In genomic region chr6:1322206-1322605, GRCh38 we compare ENCODE assay signal across 14 cellular contexts. TPM values are rescaled to one million over a fixed set of nuclear protein-coding genes. Genes with fewer than 3 reads are reported as not detected.
DNase-seq lines count a peak whose midpoint lies in the region; ATAC-seq and TF ChIP-seq lines count a peak whose summit lies in the region.
"Had no signal": no experiment of that assay in that cellular context is flagged by ENCODE, and none has a peak within 500 bp of the region (broad histone marks: within the 10 kb centered on the region; RNA-seq: fewer than 3 reads in every experiment).

No MANE protein-coding gene starts in this region.

- no TSS peak for BruUV-seq in Calu3 (replicated peaks; lab: Mats Ljungman, UMichigan)
- no TSS peak for BruUV-seq in OCI-LY7 (replicated peaks; lab: Mats Ljungman, UMichigan)

- H4K20me1 ChIP-seq in OCI-LY7 (ENCODE audit: insufficient read depth, low read length): no peaks in the 10 kb centered on the region

- H3K9me3 ChIP-seq in RWPE2 (ENCODE audit: severe bottlenecking) (no peaks in the 10 kb centered on the region), OCI-LY7 (ENCODE audit: low read length) (no peaks in the 10 kb centered on the region)

- H3K4me1 ChIP-seq in RWPE2 (ENCODE audit: insufficient read depth, poor library complexity, severe bottlenecking) (peaks cover 43% of the 10 kb centered on the region), OCI-LY7 (ENCODE audit: insufficient read depth, low read length, poor library complexity, severe bottlenecking) (no peaks in the 10 kb centered on the region)

- no peaks in the 10 kb centered on the region for H3K27me3 ChIP-seq in RWPE2 (ENCODE audit: insufficient read depth, poor library complexity, severe bottlenecking)

- no peaks in the 10 kb centered on the region for H3K79me2 ChIP-seq in OCI-LY7 (ENCODE audit: insufficient read depth, low read depth, low read length)

- DNase-seq in Calu3 (no peak), RWPE2 (ENCODE audit: low spot score) (no peak), fibroblast of villous mesenchyme (ENCODE audit: low read depth) (peak; percentile 32), sciatic nerve (ENCODE audit: low spot score) (no peak), head of caudate nucleus (no peak), OCI-LY7 (ENCODE audit: low spot score) (no peak)
- DNase-seq in activated CD4-positive, alpha-beta T cell treated with anti-CD3 and anti-CD28 coated beads for 4 hours: no peak
- DNase-seq: CD4-positive, CD25-positive, alpha-beta regulatory T cell; GF-D8; MM.1S; NCI-H1930; NCI-H2171; NCI-H446 treated with DMSO at 0.1 percent for 48 hours had no signal

- H3K9me2 ChIP-seq in OCI-LY7 (ENCODE audit: insufficient read depth, low read length): no peaks in the 10 kb centered on the region

- TF ChIP-seq CTCF in Calu3 (IDR thresholded peaks at IDR 0.05; ENCODE audit: unreplicated experiment): no peak
- no peak for TF ChIP-seq CTCF in RWPE2 (IDR thresholded peaks at IDR 0.05; ENCODE audit: poor library complexity, severe bottlenecking)
- no peak for TF ChIP-seq CTCF in fibroblast of villous mesenchyme (IDR thresholded peaks at IDR 0.05; ENCODE audit: insufficient read depth, low read depth, low read length)
- TF ChIP-seq CTCF in OCI-LY7 (conservative IDR thresholded peaks at IDR 0.05; ENCODE audit: low read length): no peak

- H3K36me3 Mint-ChIP-seq in Calu3 (ENCODE audit: insufficient read depth, unreplicated experiment): peaks cover 22% of the 10 kb centered on the region
- H3K36me3 Mint-ChIP-seq: CD4-positive, CD25-positive, alpha-beta regulatory T cell had no signal

- POLR2A ChIA-PET in OCI-LY7 (lab: Charles Lee): no interaction called here

- H3K36me3 ChIP-seq in RWPE2 (ENCODE audit: low read depth) (no peaks in the 10 kb centered on the region), OCI-LY7 (ENCODE audit: insufficient read depth, low read length) (no peaks in the 10 kb centered on the region)

- ATAC-seq in RWPE2 (ENCODE audit: low read depth): no peak
- ATAC-seq in sciatic nerve: peak; percentile 51

- no peak overlapping the region for H3K4me3 Mint-ChIP-seq in Calu3 (ENCODE audit: low read depth, unreplicated experiment)
- H3K4me3 Mint-ChIP-seq: CD4-positive, CD25-positive, alpha-beta regulatory T cell had no signal

- H3K4me2 ChIP-seq in OCI-LY7 (ENCODE audit: low read length): no peak overlapping the region
- H3K4me2 ChIP-seq: KMS-11 had no signal

- CTCF ChIA-PET in Calu3 (lab: Charles Lee): interaction anchor here (1.0 kb wide), 1 partner anchor 13 kb away, joined by 5 read pairs; no protein-coding TSS in a partner anchor
- CTCF ChIA-PET in OCI-LY7 (lab: Charles Lee; ENCODE audit: unreplicated experiment): no interaction called here

- intact Hi-C loops in Calu3 (cut with micrococcal nuclease; ENCODE audit: unreplicated experiment) (no loop called here), sciatic nerve (cut with DNase I) (no loop called here), head of caudate nucleus (cut with DNase I) (no loop called here), OCI-LY7 (cut with micrococcal nuclease; ENCODE audit: unreplicated experiment) (no loop called here)

- H2AFZ ChIP-seq in OCI-LY7 (ENCODE audit: low read length): no peak overlapping the region

- H3K27ac ChIP-seq in RWPE2 (ENCODE audit: poor library complexity, severe bottlenecking) (peak overlapping the region; percentile 6), OCI-LY7 (ENCODE audit: low read depth, low read length, poor library complexity, severe bottlenecking) (no peak overlapping the region)
- H3K27ac ChIP-seq: KMS-11 had no signal

- H3K27ac Mint-ChIP-seq in Calu3 (ENCODE audit: unreplicated experiment): peak overlapping the region; percentile 85
- H3K27ac Mint-ChIP-seq: CD4-positive, CD25-positive, alpha-beta regulatory T cell had no signal

- no peaks in the 10 kb centered on the region for H3K27me3 Mint-ChIP-seq in Calu3 (ENCODE audit: unreplicated experiment)

- H3K4me1 Mint-ChIP-seq in Calu3 (ENCODE audit: low read depth, unreplicated experiment): peaks cover 48% of the 10 kb centered on the region

- no peaks in the 10 kb centered on the region for H3K9me3 Mint-ChIP-seq in Calu3 (ENCODE audit: low read depth, unreplicated experiment)

- no peak overlapping the region for H3K4me3 ChIP-seq in RWPE2 (ENCODE audit: severe bottlenecking)
- no peak overlapping the region for H3K4me3 ChIP-seq in fibroblast of villous mesenchyme (ENCODE audit: low read depth, low read length)
- no peak overlapping the region for H3K4me3 ChIP-seq in OCI-LY7 (ENCODE audit: low read depth, low read length, poor library complexity, severe bottlenecking)

RNA-seq across cellular contexts. Expression of gene FOXQ1, which starts 10.3 kb away (rescaled TPM):
- total RNA-seq in Calu3 (2022) (46.1 and 51.0 TPM in 2 replicates), fibroblast of villous mesenchyme (0.43 and 0.97 TPM in 2 replicates), sciatic nerve (1.7 TPM), OCI-LY7 (2022) (not detected in 2 replicates)
- total RNA-seq in OCI-LY7 (2014; rRNA removed; shearing (Covaris generic)): not detected in 2 replicates
- total RNA-seq: CD4-positive, CD25-positive, alpha-beta regulatory T cell had no signal

Comparison
In these comparisons a context has a peak if more than half of its experiments do, and no peak if none do; other contexts are left out.
1. RNA of gene FOXQ1, which starts 10.3 kb away (total RNA-seq): 46.1 to 51.0 TPM in Calu3; 1.7 TPM in sciatic nerve (single experiment), 0.43 to 0.97 TPM in fibroblast of villous mesenchyme and not detected in OCI-LY7; every median in the first group is over 10 times any median in the second.